12 cellular contexts compared by ENCODE assay signal in genomic region chr2:190674966-190675650, GRCh38. TPM values are rescaled to one million over a fixed set of nuclear protein-coding genes. Genes with fewer than 3 reads are reported as not detected.
DNase-seq lines count a peak whose midpoint lies in the region; ATAC-seq, FAIRE-seq and TF ChIP-seq lines count a peak whose summit lies in the region.
"Had no signal": no experiment of that assay in that cellular context is flagged by ENCODE, and none has a peak within 500 bp of the region (broad histone marks: within the 10 kb centered on the region; RNA-seq: fewer than 3 reads in every experiment).

No MANE protein-coding gene starts in this region.

- TF ChIP-seq CTCF in K562 (IDR thresholded peaks at IDR 0.05 in 2 of 3, conservative IDR thresholded peaks at IDR 0.05 in 1 of 3; ENCODE audit: insufficient read depth in 2 of 3, low read depth in 1 of 3, low read length in 3 of 3): no peak

- POLR2A ChIA-PET in K562 (lab: Yijun Ruan, JAX): interaction anchor here (0.7 kb wide), 1 partner anchor 207 kb away, joined by 3 read pairs; no protein-coding TSS in a partner anchor

- H3K27ac ChIP-seq in K562 (ENCODE audit: extremely low read depth, low read depth, low read length): 0 out of 3 replicates have a peak overlapping the region, but pooled peaks have one; percentile 14

- H3K4me3 Mint-ChIP-seq in activated naive CD4-positive, alpha-beta T cell treated with anti-CD3 and anti-CD28 coated beads, Interleukin-2, amount 10 ng/mL, durations not matched to agents 7 days and 5 days: no peak overlapping the region

- no peaks in the 10 kb centered on the region for H3K9me1 ChIP-seq in K562 (ENCODE audit: control insufficient read depth, insufficient read depth, low read length)

- H3K27me3 ChIP-seq in K562 (ENCODE audit: control insufficient read depth in 2 of 2, insufficient read depth in 2 of 2, low read length in 2 of 2) (no peaks in the 10 kb centered on the region), MG63 (no peaks in the 10 kb centered on the region)

- no peak overlapping the region for H3K4me2 ChIP-seq in K562 (ENCODE audit: insufficient read depth, low read length)

- H3K27ac Mint-ChIP-seq in activated naive CD4-positive, alpha-beta T cell treated with anti-CD3 and anti-CD28 coated beads, Interleukin-2, amount 10 ng/mL, durations not matched to agents 7 days and 5 days: no peak overlapping the region

- no peak overlapping the region for H3K4me3 ChIP-seq in K562
- no peak overlapping the region for H3K4me3 ChIP-seq in MG63

- whole genome bisulfite sequencing in K562 (ENCODE audit: insufficient coverage, low coverage, missing lambda C conversion rate): 30% methylated on average over 1 of the region's 1 CpG

- H3K4me1 ChIP-seq in K562 (replicated peaks in 1 of 2; ENCODE audit: control insufficient read depth in 2 of 2, insufficient read depth in 2 of 2, low read length in 2 of 2): peaks cover 0 to 10% of the 10 kb centered on the region in 2 experiments; a peak in 2 of 5 replicates

- H3K36me3 Mint-ChIP-seq in activated naive CD4-positive, alpha-beta T cell treated with anti-CD3 and anti-CD28 coated beads, Interleukin-2, amount 10 ng/mL, durations not matched to agents 7 days and 5 days: peaks cover 47% of the 10 kb centered on the region

- H3K36me3 ChIP-seq in K562 (ENCODE audit: control insufficient read depth, insufficient read depth, low read length) (peaks cover 58% of the 10 kb centered on the region), MG63 (peaks cover 6% of the 10 kb centered on the region)

- H2AFZ ChIP-seq in K562 (ENCODE audit: low read depth, low read length): no peak overlapping the region

- peak; percentile 32 for ATAC-seq in GM18519 (IDR thresholded peaks at IDR 0.05; ENCODE audit: low FRiP score, unreplicated experiment)
- ATAC-seq in GM21367 (IDR thresholded peaks at IDR 0.05; ENCODE audit: unreplicated experiment): peak; percentile 51
- peak; percentile 41 for ATAC-seq in HG03095 (IDR thresholded peaks at IDR 0.05; ENCODE audit: unreplicated experiment)
- no peak for ATAC-seq in K562
- ATAC-seq: PC-3 had no signal

- in situ Hi-C loops in K562 (cut with MboI): no loop called here

- H3K9me3 ChIP-seq in K562 (replicated peaks; ENCODE audit: control insufficient read depth, insufficient read depth, low read depth, low read length) (no peaks in the 10 kb centered on the region), MG63 (no peaks in the 10 kb centered on the region)

- no peak for DNase-seq in K562 (ENCODE audit: extremely low read depth in 1 of 4, low spot score in 3 of 4)
- DNase-seq in AG08395 (ENCODE audit: low spot score): no peak
- no peak for DNase-seq in LoVo (ENCODE audit: low spot score)
- no peak for DNase-seq in MG63
- no peak for DNase-seq in activated naive CD4-positive, alpha-beta T cell treated with anti-CD3 and anti-CD28 coated beads, Interleukin-2, amount 10 ng/mL, durations not matched to agents 7 days and 5 days
- DNase-seq: activated CD8-positive, alpha-beta memory T cell treated with anti-CD3 and anti-CD28 coated beads, Interleukin-2, amount 50 U/mL, for 48 hours; GF-D8; kidney glomerular epithelial cell; PC-3 had no signal

- intact Hi-C loops in K562 (cut with micrococcal nuclease): no loop called here

- H3K9me3 Mint-ChIP-seq in activated naive CD4-positive, alpha-beta T cell treated with anti-CD3 and anti-CD28 coated beads, Interleukin-2, amount 10 ng/mL, durations not matched to agents 7 days and 5 days: no peaks in the 10 kb centered on the region

- peaks cover 12% of the 10 kb centered on the region; the same call in 1 of the 3 replicates for H3K79me2 ChIP-seq in K562 (ENCODE audit: control insufficient read depth, insufficient read depth, low read length)

- no peak overlapping the region for H3K9ac ChIP-seq in K562 (ENCODE audit: insufficient read depth in 1 of 2, low read depth in 2 of 2, low read length in 2 of 2)

- no peak for TF ChIP-seq RAD21 in K562 (CRISPR knock-in tag; conservative IDR thresholded peaks at IDR 0.05 in 1 of 2, IDR thresholded peaks at IDR 0.05 in 1 of 2)

- no TSS peak for BruUV-seq in K562 (replicated peaks; lab: Mats Ljungman, UMichigan)

- no peaks in the 10 kb centered on the region for H4K20me1 ChIP-seq in K562 (replicated peaks; ENCODE audit: control insufficient read depth, insufficient read depth, low read length)

- TF ChIP-seq EP300 in K562 (IDR thresholded peaks at IDR 0.05; ENCODE audit: low read length): no peak

- no peaks in the 10 kb centered on the region for H3K27me3 Mint-ChIP-seq in activated naive CD4-positive, alpha-beta T cell treated with anti-CD3 and anti-CD28 coated beads, Interleukin-2, amount 10 ng/mL, durations not matched to agents 7 days and 5 days

- no peak for FAIRE-seq in K562 (lab: Jason Lieb, UNC)

- CTCF ChIA-PET in K562 (lab: Yijun Ruan, JAX; ENCODE audit: low intra/inter-chr PET ratio): no interaction called here
- CTCF ChIA-PET in activated naive CD4-positive, alpha-beta T cell treated with anti-CD3 and anti-CD28 coated beads, Interleukin-2, amount 10 ng/mL, durations not matched to agents 7 days and 5 days (lab: Charles Lee): interaction anchor here (1.1 kb wide), 1 partner anchor 9 kb away, joined by 3 read pairs; no protein-coding TSS in a partner anchor

- no peak for TF ChIP-seq POLR2A in K562 (conservative IDR thresholded peaks at IDR 0.05)

- H3K4me1 Mint-ChIP-seq in activated naive CD4-positive, alpha-beta T cell treated with anti-CD3 and anti-CD28 coated beads, Interleukin-2, amount 10 ng/mL, durations not matched to agents 7 days and 5 days: peaks cover 32% of the 10 kb centered on the region

TF ChIP-seq in K562, 482 proteins besides CTCF, POLR2A, EP300 and RAD21:
- TF ChIP-seq NCOA2 (IDR thresholded peaks at IDR 0.05; ENCODE audit: partially characterized antibody in 2 of 2) (no peak), TAL1 (IDR thresholded peaks at IDR 0.05) (no peak), TFAM (CRISPR knock-in tag; conservative IDR thresholded peaks at IDR 0.05) (no peak), BCLAF1 (IDR thresholded peaks at IDR 0.05; ENCODE audit: borderline replicate concordance in 1 of 2, control insufficient read depth in 1 of 2, low read depth in 2 of 2, low read length in 1 of 2) (no peak), DDX20 (tag; IDR thresholded peaks at IDR 0.05; ENCODE audit: low read depth) (no peak), PHB (CRISPR knock-in tag; IDR thresholded peaks at IDR 0.05) (no peak), PHTF2 (CRISPR knock-in tag; IDR thresholded peaks at IDR 0.05) (no peak), ZNF436 (CRISPR knock-in tag; IDR thresholded peaks at IDR 0.05) (no peak), BRF2 (IDR thresholded peaks at IDR 0.05; ENCODE audit: borderline replicate concordance, insufficient read depth, insufficient read length) (no peak)

RNA-seq across cellular contexts. Expression of gene NAB1, which starts 26.2 kb away (rescaled TPM):
- total RNA-seq in K562 (2011; cell fraction: chromatin; rRNA removed; ENCODE audit: low replicate concordance): 18.4 and 32.2 TPM in 2 replicates
- total RNA-seq in K562 (2011; cell fraction: nucleolus; rRNA removed): 6.8 and 10.3 TPM in 2 replicates
- 14.0 and 16.0 TPM in 2 replicates for total RNA-seq in K562 (2011; cell fraction: nucleoplasm; rRNA removed)
- total RNA-seq in K562 (2014; rRNA removed): 17.6 and 20.6 TPM in 2 replicates
- 20.2 and 22.8 TPM in 2 replicates for total RNA-seq in K562 (2014; rRNA removed; fragmentation: Illumina TruSeq; extraction: Trizol)
- total RNA-seq in K562 (2015; rRNA removed; fragmentation: Illumina TruSeq; extraction: Trizol): 20.7 and 21.7 TPM in 2 replicates
- 16.3 and 17.2 TPM in 2 replicates for total RNA-seq in K562 (2021)
- 18.3 and 23.0 TPM in 2 replicates for polyA plus RNA-seq in K562 (2011; rRNA removed)
- 5.1 and 7.5 TPM in 2 replicates for polyA plus RNA-seq in K562 (2011; cell fraction: cytosol; rRNA removed)
- 30.1 and 30.9 TPM in 2 replicates for polyA plus RNA-seq in K562 (2011; cell fraction: nucleus; rRNA removed)
- 11.6 and 12.8 TPM in 2 replicates for polyA plus RNA-seq in K562 (2012)
- polyA plus RNA-seq in K562 (2014; fragmentation: Illumina TruSeq; extraction: Trizol): 14.3 and 15.5 TPM in 2 replicates
- polyA plus RNA-seq in K562 (2014; fragmentation: Nextera tagmentation; extraction: Ambion mirVana): 1 to 10 TPM; 3.1 to 4.0 TPM
- polyA plus RNA-seq in K562 (2014; rRNA removed): 10.5 and 11.9 TPM in 2 replicates
- polyA minus RNA-seq in K562 (2011; rRNA and poly(A)+ RNA removed): 33.5 and 34.3 TPM in 2 replicates
- polyA minus RNA-seq in K562 (2011; cell fraction: cytosol; rRNA and poly(A)+ RNA removed): 10.5 and 13.2 TPM in 2 replicates
- polyA minus RNA-seq in K562 (2011; cell fraction: nucleus; rRNA and poly(A)+ RNA removed): 18.2 and 28.2 TPM in 2 replicates
- 18.5 and 93.0 TPM in 2 replicates for total RNA-seq in MG63 (2014; rRNA removed; shearing (Covaris generic); ENCODE audit: low replicate concordance)
